Comparison of ENCODE assay signal across 8 cellular contexts in the genomic region with DNA sequence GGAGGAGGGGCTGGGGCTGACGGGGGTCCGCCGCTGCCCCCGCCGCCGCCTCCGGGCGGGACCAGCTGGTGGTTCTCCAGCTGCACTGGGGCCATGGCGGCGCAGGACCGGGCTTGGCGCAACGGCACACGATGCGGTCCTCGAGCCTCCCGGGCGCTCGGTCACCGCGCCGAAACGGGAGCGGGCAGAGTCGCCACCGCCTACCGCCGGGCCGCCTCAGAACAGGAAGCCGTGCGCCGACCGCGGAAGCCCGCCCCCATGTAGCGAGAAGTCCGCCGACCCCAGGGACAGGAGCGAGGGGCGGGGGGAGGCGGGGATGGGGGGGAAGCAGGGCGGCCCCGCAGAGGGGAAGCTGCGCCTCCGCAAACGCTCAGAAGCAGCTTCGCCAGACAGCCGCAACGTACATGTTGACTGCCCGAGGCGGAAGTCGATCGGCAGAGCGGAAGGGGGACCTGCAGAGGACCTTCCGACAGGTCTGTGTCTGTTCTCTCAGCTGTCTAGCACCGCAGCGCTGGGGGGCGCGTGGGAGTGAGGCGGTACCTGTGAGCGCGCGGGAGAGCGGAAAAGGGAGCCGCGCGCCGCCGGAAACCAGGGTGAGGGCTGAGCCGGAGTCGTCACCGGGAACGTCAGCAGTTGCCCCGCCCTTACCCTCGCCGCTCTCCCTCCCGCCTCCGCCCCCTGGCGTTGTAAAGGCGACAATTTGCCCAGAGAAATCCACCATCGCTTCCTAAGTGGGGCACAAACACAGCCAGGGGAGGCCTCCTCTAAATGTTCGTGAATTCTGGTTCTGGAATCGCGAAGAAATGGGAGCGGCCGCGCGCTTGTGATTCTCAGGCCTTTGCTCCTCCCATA. TPM values are rescaled to one million over a fixed set of nuclear protein-coding genes. Genes with fewer than 3 reads are reported as not detected.
DNase-seq lines count a peak whose midpoint lies in the region; ATAC-seq and TF ChIP-seq lines count a peak whose summit lies in the region.

TSS of gene MED14 (minus strand) at position 225 of the 852 bp plus-strand sequence. CDS start at position 95, 130 bp downstream.

- peaks cover 2% of the 10 kb centered on the region for H3K36me3 Mint-ChIP-seq in memory B cell

- peak within 1 kb of the TSS; percentile 92 for H3K4me3 Mint-ChIP-seq in memory B cell

- DNase-seq in COR-L47 (lab: John Stamatoyannopoulos, UW) (peak; percentile 83), GM20000 (ENCODE audit: low spot score) (peak; percentile 79), HT-29 (ENCODE audit: low spot score) (peak; percentile 91), memory B cell (ENCODE audit: low spot score in 2 of 2) (peak; percentile 82 to 91)
- peak; percentile 80 for DNase-seq in NK-92 treated with Interleukin-12 subunit alpha and Interleukin-12 subunit beta, amount 100 ng/mL, for 24 hours (lab: John Stamatoyannopoulos, UW)
- DNase-seq in effector CD8-positive, alpha-beta T cell (lab: John Stamatoyannopoulos, UW) = peak; percentile 83
- peak; percentile 71 for DNase-seq in stimulated activated CD8-positive, alpha-beta memory T cell treated with anti-CD3 and anti-CD28 coated beads, Interleukin-12 subunit alpha, Interleukin-12 subunit beta, amount 100 ng/mL, for 24 hours (ENCODE audit: extremely low read depth)

- no peaks in the 10 kb centered on the region for H3K9me3 Mint-ChIP-seq in memory B cell

- TF ChIP-seq CTCF in GM20000 (IDR thresholded peaks at IDR 0.05; ENCODE audit: extremely low read depth, missing control alignments) = no peak

- POLR2A ChIA-PET in activated CD8-positive, alpha-beta memory T cell treated with anti-CD3 and anti-CD28 coated beads for 36 hours (lab: Charles Lee) = interaction anchor here (1.0 to 1.3 kb wide), 3 partner anchors 32 to 349 kb away, joined by 3 to 11 read pairs (median 5); partner anchors contain the start of gene USP9X

- CTCF ChIA-PET in activated CD8-positive, alpha-beta memory T cell treated with anti-CD3 and anti-CD28 coated beads for 36 hours (lab: Charles Lee) = interaction anchor here (0.8 kb wide), 1 partner anchor 438 kb away, joined by 3 read pairs; no protein-coding TSS in a partner anchor

- H3K27ac Mint-ChIP-seq in memory B cell = peak within 1 kb of the TSS; percentile 98

- no peaks in the 10 kb centered on the region for H3K27me3 Mint-ChIP-seq in memory B cell

- peaks cover 25% of the 10 kb centered on the region for H3K4me1 Mint-ChIP-seq in memory B cell

- ATAC-seq in memory B cell (ENCODE audit: low read depth) = peak; percentile 82

RNA-seq across cellular contexts. Expression of gene MED14, which starts in this region (rescaled TPM):
- 9.1 and 12.8 TPM in 2 replicates for total RNA-seq in HT-29 (2014; rRNA removed; shearing (Covaris generic))
- 10 to 100 TPM; 42.5 to 43.0 TPM for total RNA-seq in activated CD8-positive, alpha-beta memory T cell treated with anti-CD3 and anti-CD28 coated beads for 36 hours

Comparison
In these comparisons a context has a peak if more than half of its experiments do, and no peak if none do; other contexts are left out.
1. Peak in every context shown above with its lines: DNase-seq and ATAC-seq.